8 cellular contexts compared by ENCODE assay signal in genomic region chr1:47533176-47534039, GRCh38.
DNase-seq lines count a peak whose midpoint lies in the region; TF ChIP-seq lines count a peak whose summit lies in the region.

No MANE protein-coding gene starts in this region.

- CTCF ChIA-PET in activated CD4-positive, alpha-beta T cell treated with anti-CD3 and anti-CD28 coated beads, Interleukin-2, amount 10 ng/mL, durations not matched to agents 7 days and 5 days (lab: Charles Lee): no interaction called here

- no peak for DNase-seq in activated CD4-positive, alpha-beta T cell treated with anti-CD3 and anti-CD28 coated beads, Interleukin-2, amount 10 ng/mL, durations not matched to agents 7 days and 5 days
- no peak for DNase-seq in activated CD4-positive, alpha-beta T cell treated with anti-CD3 and anti-CD28 coated beads, Interleukin-2, amount 50 U/mL, for 48 hours
- DNase-seq in globus pallidus (ENCODE audit: low spot score) (peak; percentile 22), neuronal stem cell (ENCODE audit: low spot score) (peak; percentile 80), NCI-H2029 treated with DMSO at 0.1 percent for 48 hours (lab: John Stamatoyannopoulos, UW) (no peak), epidermal melanocyte (ENCODE audit: insufficient read length, low spot score) (no peak), SKM-1 (lab: John Stamatoyannopoulos, UW; ENCODE audit: unreplicated experiment) (no peak)

- H3K4me3 ChIP-seq in WI38 (ENCODE audit: low read depth, low read length) (peak overlapping the region; percentile 54), neuronal stem cell (ENCODE audit: low read length in 2 of 2) (peak overlapping the region; percentile 48 to 74)

- no peak overlapping the region for H3K14ac ChIP-seq in neuronal stem cell (ENCODE audit: low read length)

- H2AFZ ChIP-seq in neuronal stem cell (ENCODE audit: low read length): peak overlapping the region; percentile 97

- H3K23ac ChIP-seq in neuronal stem cell (ENCODE audit: low read depth, low read length, poor library complexity): no peak overlapping the region

- peaks cover 6% of the 10 kb centered on the region for H3K9me3 Mint-ChIP-seq in activated CD4-positive, alpha-beta T cell treated with anti-CD3 and anti-CD28 coated beads, Interleukin-2, amount 10 ng/mL, durations not matched to agents 7 days and 5 days

- no peak for TF ChIP-seq CTCF in WI38 (IDR thresholded peaks at IDR 0.05; ENCODE audit: low read depth, low read length)

- H3K27me3 ChIP-seq in neuronal stem cell (ENCODE audit: control insufficient read depth in 3 of 3, insufficient read depth in 3 of 3, low read depth in 1 of 3, low read length in 3 of 3): peaks cover 0 to 9% (median 0%) of the 10 kb centered on the region in 3 experiments

- H3K4me1 ChIP-seq in neuronal stem cell (ENCODE audit: control insufficient read depth in 2 of 2, insufficient read depth in 1 of 2, low read depth in 1 of 2, low read length in 2 of 2): peaks cover 8 to 12% of the 10 kb centered on the region in 2 donors

- no peaks in the 10 kb centered on the region for H3K36me3 Mint-ChIP-seq in activated CD4-positive, alpha-beta T cell treated with anti-CD3 and anti-CD28 coated beads, Interleukin-2, amount 10 ng/mL, durations not matched to agents 7 days and 5 days (ENCODE audit: low read depth)

- peak overlapping the region; percentile 33 for H2BK5ac ChIP-seq in neuronal stem cell (ENCODE audit: low read length)

- no peak overlapping the region for H3K27ac Mint-ChIP-seq in activated CD4-positive, alpha-beta T cell treated with anti-CD3 and anti-CD28 coated beads, Interleukin-2, amount 10 ng/mL, durations not matched to agents 7 days and 5 days

- no peaks in the 10 kb centered on the region for H3K36me3 ChIP-seq in neuronal stem cell (replicated peaks in 1 of 2; ENCODE audit: control insufficient read depth in 2 of 2, insufficient read depth in 2 of 2, low read length in 2 of 2)

- H2BK120ac ChIP-seq in neuronal stem cell (ENCODE audit: low read depth, low read length): peak overlapping the region; percentile 98

- H3K4me1 Mint-ChIP-seq in activated CD4-positive, alpha-beta T cell treated with anti-CD3 and anti-CD28 coated beads, Interleukin-2, amount 10 ng/mL, durations not matched to agents 7 days and 5 days: no peaks in the 10 kb centered on the region

- peak overlapping the region; percentile 76 for H3K4me2 ChIP-seq in neuronal stem cell (ENCODE audit: insufficient read depth, low read length, poor library complexity, severe bottlenecking)

- POLR2A ChIA-PET in activated CD4-positive, alpha-beta T cell treated with anti-CD3 and anti-CD28 coated beads, Interleukin-2, amount 10 ng/mL, durations not matched to agents 7 days and 5 days (lab: Charles Lee): no interaction called here

- H3K79me1 ChIP-seq in neuronal stem cell (ENCODE audit: low read depth, low read length): no peaks in the 10 kb centered on the region

- no peak overlapping the region for H4K91ac ChIP-seq in neuronal stem cell (ENCODE audit: low read depth, low read length, poor library complexity)

- peak overlapping the region; percentile 93 for H2AK5ac ChIP-seq in neuronal stem cell (ENCODE audit: low read depth, low read length)

- WGBS in neuronal stem cell (ENCODE audit: extremely low coverage in 2 of 2, insufficient read length in 2 of 2, insufficient replicate concordance in 1 of 2), 2 donors: no CpG with 5 or more reads among the region's 57 CpGs

- H3K9ac ChIP-seq in neuronal stem cell (ENCODE audit: low read depth, low read length, poor library complexity): peak overlapping the region; percentile 38

- peak overlapping the region; percentile 98 for H3K4ac ChIP-seq in neuronal stem cell (ENCODE audit: low read length)

- no peak overlapping the region for H2BK12ac ChIP-seq in neuronal stem cell (ENCODE audit: low read length)

- peak overlapping the region; percentile 92 for H3K18ac ChIP-seq in neuronal stem cell (ENCODE audit: low read length)

- H3K27me3 Mint-ChIP-seq in activated CD4-positive, alpha-beta T cell treated with anti-CD3 and anti-CD28 coated beads, Interleukin-2, amount 10 ng/mL, durations not matched to agents 7 days and 5 days: peaks cover 50% of the 10 kb centered on the region

- peak overlapping the region; percentile 83 for H3K27ac ChIP-seq in neuronal stem cell (replicated peaks; ENCODE audit: low read length)

- H2BK15ac ChIP-seq in neuronal stem cell (ENCODE audit: low read length): peak overlapping the region; percentile 78

- H3K9me3 ChIP-seq in neuronal stem cell (replicated peaks in 1 of 2; ENCODE audit: control insufficient read depth in 2 of 2, insufficient read depth in 1 of 2, low read depth in 1 of 2, low read length in 2 of 2): peaks cover 0 to 2% of the 10 kb centered on the region in 2 donors

- H3K4me3 Mint-ChIP-seq in activated CD4-positive, alpha-beta T cell treated with anti-CD3 and anti-CD28 coated beads, Interleukin-2, amount 10 ng/mL, durations not matched to agents 7 days and 5 days: peak overlapping the region; percentile 10

- peak overlapping the region; percentile 58 for H4K8ac ChIP-seq in neuronal stem cell (ENCODE audit: low read depth, low read length)

Comparison
In these comparisons a context has a peak if more than half of its experiments do, and no peak if none do; other contexts are left out.
1. DNase-seq: peak in globus pallidus (single experiment) and neuronal stem cell (single experiment); none in activated CD4-positive, alpha-beta T cell treated with anti-CD3 and anti-CD28 coated beads, Interleukin-2, amount 10 ng/mL, durations not matched to agents 7 days and 5 days (single experiment), activated CD4-positive, alpha-beta T cell treated with anti-CD3 and anti-CD28 coated beads, Interleukin-2, amount 50 U/mL, for 48 hours (0 of 2), NCI-H2029 treated with DMSO at 0.1 percent for 48 hours (single experiment), epidermal melanocyte (single experiment) and SKM-1 (single experiment).